In the genomic region with DNA sequence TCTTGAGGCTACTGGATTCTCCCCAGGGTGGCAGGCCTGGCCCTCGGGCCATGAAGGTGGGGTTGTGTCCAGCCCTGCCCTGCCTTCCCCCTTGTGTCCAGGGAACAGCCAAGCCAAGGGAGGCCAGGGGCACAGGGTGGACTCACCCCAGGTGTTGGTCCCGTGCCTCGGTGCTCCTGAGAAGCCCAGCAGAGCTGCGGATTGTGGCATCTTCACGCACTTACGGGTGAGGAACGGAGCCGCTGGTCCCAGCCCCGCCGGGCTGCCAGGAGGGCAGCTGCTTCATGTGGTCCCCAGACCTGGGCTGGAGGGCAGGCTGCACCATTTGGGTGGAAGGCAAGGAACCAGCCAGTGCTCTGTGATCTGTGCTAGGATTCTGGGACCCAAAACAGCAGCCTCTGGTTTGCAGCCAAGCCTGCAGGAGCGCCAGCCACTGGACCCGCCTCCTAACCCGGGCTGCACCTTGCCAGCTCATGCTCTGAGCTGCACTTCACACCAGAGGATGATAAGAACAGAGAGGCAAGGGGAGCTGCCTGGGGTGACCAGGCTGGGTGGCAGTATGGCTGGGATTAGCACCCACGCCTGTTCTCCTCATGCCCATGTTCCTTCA, we compare ENCODE assay signal across 20 cellular contexts. TPM values are rescaled to one million over a fixed set of nuclear protein-coding genes. Genes with fewer than 3 reads are reported as not detected.
DNase-seq lines count a peak whose midpoint lies in the region; ATAC-seq and TF ChIP-seq lines count a peak whose summit lies in the region.
"Had no signal": no experiment of that assay in that cellular context is flagged by ENCODE, and none has a peak within 500 bp of the region (broad histone marks: within the 10 kb centered on the region; RNA-seq: fewer than 3 reads in every experiment).

No MANE protein-coding gene starts in this region.

- H2AK5ac ChIP-seq in IMR-90 (ENCODE audit: low read depth, low read length), result no peak overlapping the region

- no peaks in the 10 kb centered on the region for H4K20me1 ChIP-seq in IMR-90 (ENCODE audit: insufficient read depth, low read length)

- H3K9ac ChIP-seq in IMR-90 (ENCODE audit: low read depth, low read length), result no peak overlapping the region

- H3K14ac ChIP-seq in IMR-90 (replicated peaks; ENCODE audit: low read depth, low read length), result no peak overlapping the region

- no peak overlapping the region for H3K18ac ChIP-seq in IMR-90 (ENCODE audit: low read depth, low read length)

- H3K4me2 ChIP-seq in IMR-90 (ENCODE audit: low read depth, low read length), result no peak overlapping the region

- H3K79me1 ChIP-seq in IMR-90 (ENCODE audit: low read depth in 1 of 2, low read length in 2 of 2), result no peaks in the 10 kb centered on the region

- no peak overlapping the region for H2BK15ac ChIP-seq in IMR-90 (ENCODE audit: low read depth, low read length)

- no peak overlapping the region for H3K4ac ChIP-seq in IMR-90 (ENCODE audit: low read depth, low read length)

- H3K23ac ChIP-seq in IMR-90 (ENCODE audit: low read depth, low read length), result no peak overlapping the region

- no peaks in the 10 kb centered on the region for H3K27me3 Mint-ChIP-seq in CD4-positive, alpha-beta memory T cell
- H3K27me3 Mint-ChIP-seq: activated CD4-positive, alpha-beta T cell treated with anti-CD3 and anti-CD28 coated beads, Interleukin-2, amount 10 ng/mL, durations not matched to agents 7 days and 5 days; activated naive CD8-positive, alpha-beta T cell treated with anti-CD3 and anti-CD28 coated beads for 36 hours had no signal

- H3K36me3 Mint-ChIP-seq in CD4-positive, alpha-beta memory T cell, result no peaks in the 10 kb centered on the region
- H3K36me3 Mint-ChIP-seq: activated naive CD8-positive, alpha-beta T cell treated with anti-CD3 and anti-CD28 coated beads for 36 hours had no signal

- H3K4me1 ChIP-seq in IMR-90 (ENCODE audit: control insufficient read depth, insufficient read depth, low read length), result no peaks in the 10 kb centered on the region
- no peaks in the 10 kb centered on the region for H3K4me1 ChIP-seq in testis
- H3K4me1 ChIP-seq in CD4-positive, alpha-beta memory T cell (ENCODE audit: insufficient read depth, low read length), result no peaks in the 10 kb centered on the region
- no peaks in the 10 kb centered on the region for H3K4me1 ChIP-seq in uterus
- H3K4me1 ChIP-seq: body of pancreas, heart left ventricle had no signal

- H3K4me3 ChIP-seq in IMR-90 (ENCODE audit: insufficient read depth, low read depth, low read length) (no peak overlapping the region), testis (no peak overlapping the region), uterus (no peak overlapping the region)
- H3K4me3 ChIP-seq in CD4-positive, alpha-beta memory T cell (ENCODE audit: low read length in 2 of 2), result no peak overlapping the region
- H3K4me3 ChIP-seq: body of pancreas, heart left ventricle, MG63 had no signal

- peak overlapping the region; percentile 55 for H2AK9ac ChIP-seq in IMR-90 (replicated peaks; ENCODE audit: low read depth, low read length, poor library complexity)

- no peak overlapping the region for H4K8ac ChIP-seq in IMR-90 (ENCODE audit: low read depth in 2 of 2, low read length in 2 of 2)

- no peak overlapping the region for H3K27ac ChIP-seq in IMR-90 (ENCODE audit: insufficient read depth, low read length)
- no peak overlapping the region for H3K27ac ChIP-seq in testis
- no peak overlapping the region for H3K27ac ChIP-seq in CD4-positive, alpha-beta memory T cell (ENCODE audit: low read depth, low read length)
- no peak overlapping the region for H3K27ac ChIP-seq in uterus
- H3K27ac ChIP-seq: body of pancreas, heart left ventricle had no signal

- no peak overlapping the region for H4K91ac ChIP-seq in IMR-90 (ENCODE audit: insufficient read depth, low read depth, low read length)

- H3K9me3 Mint-ChIP-seq in CD4-positive, alpha-beta memory T cell, result peaks cover 0 to 5% (median 3%) of the 10 kb centered on the region in 8 donors
- H3K9me3 Mint-ChIP-seq: activated CD4-positive, alpha-beta T cell treated with anti-CD3 and anti-CD28 coated beads, Interleukin-2, amount 10 ng/mL, durations not matched to agents 7 days and 5 days; activated naive CD8-positive, alpha-beta T cell treated with anti-CD3 and anti-CD28 coated beads for 36 hours; CD4-positive, alpha-beta T cell had no signal

- no peak overlapping the region for H2AFZ ChIP-seq in IMR-90 (replicated peaks; ENCODE audit: low read length, poor library complexity)

- CTCF ChIA-PET in IMR-90 (lab: Yijun Ruan, JAX), result interaction anchor here (0.6 kb wide), 1 partner anchor 11 kb away, joined by 4 read pairs; no protein-coding TSS in a partner anchor
- CTCF ChIA-PET in CD4-positive, alpha-beta memory T cell (lab: Charles Lee; ENCODE audit: partially characterized antibody), result no interaction called here

- no peak overlapping the region for H4K5ac ChIP-seq in IMR-90 (ENCODE audit: low read depth, low read length)

- TF ChIP-seq RAD21 in IMR-90 (IDR thresholded peaks at IDR 0.05; ENCODE audit: low read length), result no peak

- H3K4me3 Mint-ChIP-seq in CD4-positive, alpha-beta memory T cell, result no peak overlapping the region
- H3K4me3 Mint-ChIP-seq: activated CD4-positive, alpha-beta T cell treated with anti-CD3 and anti-CD28 coated beads, Interleukin-2, amount 10 ng/mL, durations not matched to agents 7 days and 5 days; activated naive CD8-positive, alpha-beta T cell treated with anti-CD3 and anti-CD28 coated beads for 36 hours; CD4-positive, alpha-beta T cell had no signal

- DNase-seq in activated gamma-delta T cell treated with Interleukin-2 at 50 U/mL for 16 hours (peak; percentile 1), activated gamma-delta T cell (lab: John Stamatoyannopoulos, UW) (no peak), IMR-90 (no peak), left lobe of liver (ENCODE audit: low spot score) (peak; percentile 32), testis (peak; percentile 4), ACHN (no peak), uterus (no peak)
- DNase-seq in CD4-positive, alpha-beta memory T cell, result no peak
- DNase-seq: activated CD4-positive, alpha-beta T cell treated with anti-CD3 and anti-CD28 coated beads, Interleukin-2, amount 10 ng/mL, durations not matched to agents 7 days and 5 days; activated naive CD8-positive, alpha-beta T cell treated with anti-CD3 and anti-CD28 coated beads for 36 hours; MG63; NCI-H1436 treated with DMSO at 0.1 percent for 48 hours; NCI-H69; retina; stimulated activated CD4-positive, alpha-beta T cell treated with anti-CD3 and anti-CD28 coated beads, Interleukin-15, amount 100 ng/mL, for 24 hours had no signal

- dilution Hi-C loops in IMR-90 (cut with HindIII; ENCODE audit: low sequenced_read_pairs, unreplicated experiment), result no loop called here

- no peak overlapping the region for H3K56ac ChIP-seq in IMR-90 (ENCODE audit: extremely low read depth, insufficient read depth, low read length)

- 61% methylated on average over 3 of the region's 14 CpGs; no CpG with 5 or more reads in 1 of the 2 experiments for WGBS in IMR-90 (ENCODE audit: extremely low coverage in 2 of 2, insufficient read length in 1 of 2), 2 experiments
- whole genome bisulfite sequencing in testis, 2 donors, result 80 to 90% methylated on average over 11 to 12 of the region's 14 CpGs

- no peak overlapping the region for H2BK120ac ChIP-seq in IMR-90 (ENCODE audit: low read depth, low read length)

- in situ Hi-C loops in IMR-90 (cut with MboI; ENCODE audit: low sequenced_read_pairs) (no loop called here), ACHN (cut with HindIII; ENCODE audit: low pct_ligation_motif_present, low pct_unique_long_range_greater_than_20kb, low sequenced_read_pairs) (no loop called here)

- H2BK20ac ChIP-seq in IMR-90 (ENCODE audit: low read depth, low read length), result no peak overlapping the region

- no peak overlapping the region for H3K27ac Mint-ChIP-seq in CD4-positive, alpha-beta memory T cell
- H3K27ac Mint-ChIP-seq: activated CD4-positive, alpha-beta T cell treated with anti-CD3 and anti-CD28 coated beads, Interleukin-2, amount 10 ng/mL, durations not matched to agents 7 days and 5 days; activated naive CD8-positive, alpha-beta T cell treated with anti-CD3 and anti-CD28 coated beads for 36 hours; CD4-positive, alpha-beta T cell had no signal

- intact Hi-C loops in IMR-90 (cut with micrococcal nuclease) (no loop called here), testis (cut with DNase I; ENCODE audit: low total_unique reads) (no loop called here), uterus (cut with DNase I; ENCODE audit: low total_unique reads) (no loop called here)
- intact Hi-C loops in CD4-positive, alpha-beta memory T cell (cut with micrococcal nuclease), result no loop called here

- TF ChIP-seq CTCF in IMR-90 (conservative IDR thresholded peaks at IDR 0.05; ENCODE audit: low read depth, low read length), result no peak
- TF ChIP-seq CTCF in testis (IDR thresholded peaks at IDR 0.05), result no peak
- TF ChIP-seq CTCF in uterus (IDR thresholded peaks at IDR 0.05), result no peak

- H3K9me3 ChIP-seq in IMR-90 (ENCODE audit: control insufficient read depth, insufficient read depth, low read length) (peaks cover 3% of the 10 kb centered on the region; the same call in 1 of the 2 replicates), testis (no peaks in the 10 kb centered on the region), uterus (no peaks in the 10 kb centered on the region)
- H3K9me3 ChIP-seq in CD4-positive, alpha-beta memory T cell (ENCODE audit: control insufficient read depth in 1 of 2, low read length in 2 of 2), result no peaks in the 10 kb centered on the region
- H3K9me3 ChIP-seq: body of pancreas, MG63 had no signal

- TF ChIP-seq POLR2A in IMR-90 (IDR thresholded peaks at IDR 0.05; ENCODE audit: low read depth, low read length) (no peak), testis (IDR thresholded peaks at IDR 0.05) (no peak), uterus (IDR thresholded peaks at IDR 0.05) (no peak)

- no peak overlapping the region for H2BK5ac ChIP-seq in IMR-90 (ENCODE audit: low read depth, low read length, poor library complexity, severe bottlenecking)

- ATAC-seq in IMR-90 (ENCODE audit: low read depth) (no peak), left lobe of liver (no peak)
- ATAC-seq: body of pancreas, heart left ventricle had no signal

- H3K27me3 ChIP-seq in IMR-90 (ENCODE audit: control insufficient read depth, insufficient read depth, low read length), result no peaks in the 10 kb centered on the region
- H3K27me3 ChIP-seq in testis, result no peaks in the 10 kb centered on the region
- no peaks in the 10 kb centered on the region for H3K27me3 ChIP-seq in CD4-positive, alpha-beta memory T cell (ENCODE audit: insufficient read depth, low read length)
- H3K27me3 ChIP-seq in uterus, result no peaks in the 10 kb centered on the region
- H3K27me3 ChIP-seq: MG63 had no signal

- no TSS peak for BruUV-seq in IMR-90 (replicated peaks; lab: Mats Ljungman, UMichigan)

- no peaks in the 10 kb centered on the region for H3K36me3 ChIP-seq in IMR-90 (ENCODE audit: control insufficient read depth, insufficient read depth, low read length)
- H3K36me3 ChIP-seq in testis (ENCODE audit: low read depth, missing control alignments), result no peaks in the 10 kb centered on the region
- H3K36me3 ChIP-seq in CD4-positive, alpha-beta memory T cell (ENCODE audit: insufficient read depth, low read length), result no peaks in the 10 kb centered on the region
- H3K36me3 ChIP-seq in uterus, result no peaks in the 10 kb centered on the region
- H3K36me3 ChIP-seq: heart left ventricle, MG63 had no signal

- no peaks in the 10 kb centered on the region for H3K9me1 ChIP-seq in IMR-90 (ENCODE audit: insufficient read depth, low read length)

- POLR2A ChIA-PET in IMR-90 (lab: Charles Lee; ENCODE audit: unreplicated experiment), result no interaction called here
- POLR2A ChIA-PET in CD4-positive, alpha-beta memory T cell (lab: Charles Lee; ENCODE audit: partially characterized antibody), result no interaction called here

- H3K4me1 Mint-ChIP-seq in CD4-positive, alpha-beta memory T cell, result no peaks in the 10 kb centered on the region
- H3K4me1 Mint-ChIP-seq: activated CD4-positive, alpha-beta T cell treated with anti-CD3 and anti-CD28 coated beads, Interleukin-2, amount 10 ng/mL, durations not matched to agents 7 days and 5 days; activated naive CD8-positive, alpha-beta T cell treated with anti-CD3 and anti-CD28 coated beads for 36 hours had no signal

RNA-seq across cellular contexts. Expression of a gene that starts 36.1 kb away (rescaled TPM):
- not detected in 2 replicates for total RNA-seq in IMR-90 (2012; rRNA removed)
- polyA plus RNA-seq in IMR-90 (2012; rRNA removed), result not detected in 2 replicates
- not detected in 2 replicates for polyA plus RNA-seq in IMR-90 (2012; cell fraction: cytosol; rRNA removed)
- not detected in 2 replicates for polyA plus RNA-seq in IMR-90 (2012; cell fraction: nucleus; rRNA removed; ENCODE audit: low replicate concordance)
- total RNA-seq in left lobe of liver, result not detected
- total RNA-seq in testis, result 1 to 10 TPM; 4.2 to 7.3 TPM
- polyA plus RNA-seq in testis (ENCODE audit: insufficient read depth, low read depth, low replicate concordance), result 0.65 TPM
- total RNA-seq in CD4-positive, alpha-beta memory T cell, result not detected
- not detected for polyA plus RNA-seq in CD4-positive, alpha-beta memory T cell
- total RNA-seq in uterus, result under 1 TPM in 1 of 4 donors, not detected in 3; 0.21 TPM
- total RNA-seq: activated CD4-positive, alpha-beta T cell treated with anti-CD3 and anti-CD28 coated beads, Interleukin-2, amount 10 ng/mL, durations not matched to agents 7 days and 5 days; activated naive CD8-positive, alpha-beta T cell treated with anti-CD3 and anti-CD28 coated beads for 36 hours; body of pancreas; CD4-positive, alpha-beta T cell; liver; mucosa of gallbladder had no signal
- polyA plus RNA-seq: heart left ventricle, liver had no signal

Comparison
In these comparisons a context has a peak if more than half of its experiments do, and no peak if none do; other contexts are left out.
1. DNase-seq: peak in activated gamma-delta T cell treated with Interleukin-2 at 50 U/mL for 16 hours (single experiment), left lobe of liver (single experiment) and testis (single experiment); none in activated gamma-delta T cell (single experiment), IMR-90 (single experiment), CD4-positive, alpha-beta memory T cell (0 of 5), ACHN (single experiment) and uterus (0 of 2).